Comparison of ENCODE assay signal across 16 cellular contexts in genomic region chr2:199092419-199092818, GRCh38.
DNase-seq lines count a peak whose midpoint lies in the region; ATAC-seq and TF ChIP-seq lines count a peak whose summit lies in the region.
"Had no signal": no experiment of that assay in that cellular context is flagged by ENCODE, and none has a peak within 500 bp of the region (broad histone marks: within the 10 kb centered on the region; RNA-seq: fewer than 3 reads in every experiment).

No MANE protein-coding gene starts in this region.

- H3K9me1 ChIP-seq in IMR-90 (ENCODE audit: insufficient read depth, low read length): no peaks in the 10 kb centered on the region

- POLR2A ChIA-PET in IMR-90 (lab: Charles Lee; ENCODE audit: unreplicated experiment) (no interaction called here), WTC11 (lab: Charles Lee) (no interaction called here)

- no peak overlapping the region for H3K18ac ChIP-seq in IMR-90 (ENCODE audit: low read depth, low read length)

- no peak overlapping the region for H3K4me3 ChIP-seq in IMR-90 (ENCODE audit: insufficient read depth, low read depth, low read length)
- no peak overlapping the region for H3K4me3 ChIP-seq in lower lobe of right lung

- H2AK5ac ChIP-seq in IMR-90 (ENCODE audit: low read depth, low read length): no peak overlapping the region

- no peak overlapping the region for H3K27ac Mint-ChIP-seq in WTC11
- H3K27ac Mint-ChIP-seq in stimulated activated memory B cell treated with anti-CD40 and anti-IgM and Interleukin-4, amounts not matched to agents 10 μg/mL and 1 μg/mL and 100 μg/mL, for 72 hours: no peak overlapping the region
- H3K27ac Mint-ChIP-seq: B cell; CD4-positive, alpha-beta T cell had no signal

- H4K5ac ChIP-seq in IMR-90 (ENCODE audit: low read depth, low read length): no peak overlapping the region

- in situ Hi-C loops in IMR-90 (cut with MboI; ENCODE audit: low sequenced_read_pairs): no loop called here

- no peak overlapping the region for H2BK15ac ChIP-seq in IMR-90 (ENCODE audit: low read depth, low read length)

- H3K36me3 ChIP-seq in IMR-90 (ENCODE audit: control insufficient read depth, insufficient read depth, low read length): no peaks in the 10 kb centered on the region
- H3K36me3 ChIP-seq in lower lobe of right lung: no peaks in the 10 kb centered on the region

- no peaks in the 10 kb centered on the region for H3K79me1 ChIP-seq in IMR-90 (ENCODE audit: low read depth in 1 of 2, low read length in 2 of 2)

- H3K27me3 Mint-ChIP-seq in WTC11 (ENCODE audit: low read depth): no peaks in the 10 kb centered on the region
- no peaks in the 10 kb centered on the region for H3K27me3 Mint-ChIP-seq in stimulated activated memory B cell treated with anti-CD40 and anti-IgM and Interleukin-4, amounts not matched to agents 10 μg/mL and 1 μg/mL and 100 μg/mL, for 72 hours
- H3K27me3 Mint-ChIP-seq: B cell; CD4-positive, alpha-beta T cell had no signal

- H3K23ac ChIP-seq in IMR-90 (ENCODE audit: low read depth, low read length): no peak overlapping the region

- no peak overlapping the region for H3K9ac ChIP-seq in IMR-90 (ENCODE audit: low read depth, low read length)

- no peak for DNase-seq in IMR-90
- DNase-seq in WTC11 (ENCODE audit: low spot score): no peak
- peak; percentile 44 for DNase-seq in lower lobe of right lung
- no peak for DNase-seq in COLO668 (lab: John Stamatoyannopoulos, UW; ENCODE audit: unreplicated experiment)
- no peak for DNase-seq in NCI-H1092 treated with DMSO at 0.1 percent for 48 hours (lab: John Stamatoyannopoulos, UW)
- DNase-seq: C1 segment of cervical spinal cord; CD4-positive, alpha-beta T cell; DMS153; DMS79 treated with DMSO at 0.1 percent for 48 hours; EL had no signal

- no peaks in the 10 kb centered on the region for H3K9me3 ChIP-seq in IMR-90 (ENCODE audit: control insufficient read depth, insufficient read depth, low read length)
- H3K9me3 ChIP-seq in lower lobe of right lung: no peaks in the 10 kb centered on the region

- no peak overlapping the region for H4K91ac ChIP-seq in IMR-90 (ENCODE audit: insufficient read depth, low read depth, low read length)

- H3K27me3 ChIP-seq in IMR-90 (ENCODE audit: control insufficient read depth, insufficient read depth, low read length) (no peaks in the 10 kb centered on the region), lower lobe of right lung (ENCODE audit: low read depth) (no peaks in the 10 kb centered on the region)

- CTCF ChIA-PET in IMR-90 (lab: Yijun Ruan, JAX) (interaction anchor here (1.0 kb wide), 1 partner anchor 15 kb away, joined by 3 read pairs; no protein-coding TSS in a partner anchor), WTC11 (lab: Charles Lee) (interaction anchor here (1.0 kb wide), 1 partner anchor 396 kb away, joined by 3 read pairs; no protein-coding TSS in a partner anchor)

- no peaks in the 10 kb centered on the region for H3K36me3 Mint-ChIP-seq in WTC11
- no peaks in the 10 kb centered on the region for H3K36me3 Mint-ChIP-seq in stimulated activated memory B cell treated with anti-CD40 and anti-IgM and Interleukin-4, amounts not matched to agents 10 μg/mL and 1 μg/mL and 100 μg/mL, for 72 hours

- H2AK9ac ChIP-seq in IMR-90 (replicated peaks; ENCODE audit: low read depth, low read length, poor library complexity): peak overlapping the region; percentile 40

- TF ChIP-seq CTCF in IMR-90 (conservative IDR thresholded peaks at IDR 0.05; ENCODE audit: low read depth, low read length) (no peak), WTC11 (IDR thresholded peaks at IDR 0.05) (no peak), lower lobe of right lung (IDR thresholded peaks at IDR 0.05) (no peak)

- no peak overlapping the region for H3K4me3 Mint-ChIP-seq in WTC11
- no peak overlapping the region for H3K4me3 Mint-ChIP-seq in stimulated activated memory B cell treated with anti-CD40 and anti-IgM and Interleukin-4, amounts not matched to agents 10 μg/mL and 1 μg/mL and 100 μg/mL, for 72 hours
- H3K4me3 Mint-ChIP-seq: B cell; CD4-positive, alpha-beta T cell had no signal

- intact Hi-C loops in IMR-90 (cut with micrococcal nuclease): no loop called here
- intact Hi-C loops in lower lobe of right lung (cut with DNase I): no loop called here

- H3K9me3 Mint-ChIP-seq in WTC11: 0 out of 2 replicates have a peak, but pooled peaks cover 2% of the 10 kb centered on the region
- H3K9me3 Mint-ChIP-seq in stimulated activated memory B cell treated with anti-CD40 and anti-IgM and Interleukin-4, amounts not matched to agents 10 μg/mL and 1 μg/mL and 100 μg/mL, for 72 hours: no peaks in the 10 kb centered on the region
- H3K9me3 Mint-ChIP-seq: CD4-positive, alpha-beta T cell had no signal

- H3K27ac ChIP-seq in IMR-90 (ENCODE audit: insufficient read depth, low read length): no peak overlapping the region
- H3K27ac ChIP-seq in lower lobe of right lung: no peak overlapping the region

- no peak for TF ChIP-seq RAD21 in IMR-90 (IDR thresholded peaks at IDR 0.05; ENCODE audit: low read length)

- no peak for TF ChIP-seq POLR2A in IMR-90 (IDR thresholded peaks at IDR 0.05; ENCODE audit: low read depth, low read length)

- no peak overlapping the region for H2AFZ ChIP-seq in IMR-90 (replicated peaks; ENCODE audit: low read length, poor library complexity)

- no peak overlapping the region for H2BK5ac ChIP-seq in IMR-90 (ENCODE audit: low read depth, low read length, poor library complexity, severe bottlenecking)

- no peak overlapping the region for H3K56ac ChIP-seq in IMR-90 (ENCODE audit: extremely low read depth, insufficient read depth, low read length)

- H3K4me1 Mint-ChIP-seq in WTC11: peaks cover 16% of the 10 kb centered on the region
- no peaks in the 10 kb centered on the region for H3K4me1 Mint-ChIP-seq in stimulated activated memory B cell treated with anti-CD40 and anti-IgM and Interleukin-4, amounts not matched to agents 10 μg/mL and 1 μg/mL and 100 μg/mL, for 72 hours
- H3K4me1 Mint-ChIP-seq: B cell had no signal

- H3K4me2 ChIP-seq in IMR-90 (ENCODE audit: low read depth, low read length): no peak overlapping the region

- H3K4me1 ChIP-seq in IMR-90 (ENCODE audit: control insufficient read depth, insufficient read depth, low read length) (no peaks in the 10 kb centered on the region), lower lobe of right lung (no peaks in the 10 kb centered on the region)

- H3K4ac ChIP-seq in IMR-90 (ENCODE audit: low read depth, low read length): no peak overlapping the region

- H2BK120ac ChIP-seq in IMR-90 (ENCODE audit: low read depth, low read length): no peak overlapping the region

- H2BK20ac ChIP-seq in IMR-90 (ENCODE audit: low read depth, low read length): no peak overlapping the region

- 80% methylated on average over 1 of the region's 2 CpGs; no CpG with 5 or more reads in 1 of the 2 experiments for WGBS in IMR-90 (ENCODE audit: extremely low coverage in 2 of 2, insufficient read length in 1 of 2), 2 experiments

- H4K8ac ChIP-seq in IMR-90 (ENCODE audit: low read depth in 2 of 2, low read length in 2 of 2): no peak overlapping the region

- no TSS peak for BruUV-seq in IMR-90 (replicated peaks; lab: Mats Ljungman, UMichigan)

- no peak overlapping the region for H3K14ac ChIP-seq in IMR-90 (replicated peaks; ENCODE audit: low read depth, low read length)

- no peaks in the 10 kb centered on the region for H4K20me1 ChIP-seq in IMR-90 (ENCODE audit: insufficient read depth, low read length)

- ATAC-seq in IMR-90 (ENCODE audit: low read depth) (no peak), WTC11 (peak; percentile 34), lower lobe of right lung (peak; percentile 43 to 62), SK-N-SH treated with all-trans-retinoic acid at 6 μM for 48 hours (no peak), GM21723 (IDR thresholded peaks at IDR 0.05; ENCODE audit: unreplicated experiment) (no peak)
- peak; percentile 31 for ATAC-seq in stimulated activated memory B cell treated with anti-CD40 and anti-IgM and Interleukin-4, amounts not matched to agents 10 μg/mL and 1 μg/mL and 100 μg/mL, for 72 hours
- ATAC-seq: HCT116, HepG2 had no signal

- dilution Hi-C loops in IMR-90 (cut with HindIII; ENCODE audit: low sequenced_read_pairs, unreplicated experiment): no loop called here

TF ChIP-seq in IMR-90, 13 proteins besides CTCF, POLR2A, EP300 and RAD21 (continues in another document):
- TF ChIP-seq RFX5 (IDR thresholded peaks at IDR 0.05; ENCODE audit: low read depth, low read length) (no peak), BHLHE40 (IDR thresholded peaks at IDR 0.05; ENCODE audit: low read depth, low read length) (no peak), SMC3 (IDR thresholded peaks at IDR 0.05; ENCODE audit: low read depth, low read length) (no peak), MAFK (IDR thresholded peaks at IDR 0.05; ENCODE audit: low read depth, low read length) (no peak), NFE2L2 (IDR thresholded peaks at IDR 0.05; ENCODE audit: low read depth, low read length) (no peak), CHD1 (IDR thresholded peaks at IDR 0.05; ENCODE audit: low read depth, low read length) (no peak), FOS (IDR thresholded peaks at IDR 0.05; ENCODE audit: low read depth, low read length) (no peak), CEBPB (IDR thresholded peaks at IDR 0.05; ENCODE audit: low read depth, low read length) (no peak)

TF ChIP-seq in WTC11, 78 proteins besides CTCF, POLR2A, EP300 and RAD21 (continues in another document):
- TF ChIP-seq ZNF263 (CRISPR knock-in tag; IDR thresholded peaks at IDR 0.05; ENCODE audit: low read depth): no peak
- TF ChIP-seq, protein P1, sequence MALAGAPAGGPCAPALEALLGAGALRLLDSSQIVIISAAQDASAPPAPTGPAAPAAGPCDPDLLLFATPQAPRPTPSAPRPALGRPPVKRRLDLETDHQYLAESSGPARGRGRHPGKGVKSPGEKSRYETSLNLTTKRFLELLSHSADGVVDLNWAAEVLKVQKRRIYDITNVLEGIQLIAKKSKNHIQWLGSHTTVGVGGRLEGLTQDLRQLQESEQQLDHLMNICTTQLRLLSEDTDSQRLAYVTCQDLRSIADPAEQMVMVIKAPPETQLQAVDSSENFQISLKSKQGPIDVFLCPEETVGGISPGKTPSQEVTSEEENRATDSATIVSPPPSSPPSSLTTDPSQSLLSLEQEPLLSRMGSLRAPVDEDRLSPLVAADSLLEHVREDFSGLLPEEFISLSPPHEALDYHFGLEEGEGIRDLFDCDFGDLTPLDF (CRISPR knock-in tag; IDR thresholded peaks at IDR 0.05): no peak
- TF ChIP-seq SMAD4 (CRISPR knock-in tag; IDR thresholded peaks at IDR 0.05): no peak

TF ChIP-seq in SK-N-SH treated with all-trans-retinoic acid at 6 μM for 48 hours, 23 proteins besides CTCF, POLR2A, EP300 and RAD21 (continues in another document):
- TF ChIP-seq RARB (CRISPR knock-in tag; IDR thresholded peaks at IDR 0.05): no peak
- TF ChIP-seq SNAI2 (CRISPR knock-in tag; IDR thresholded peaks at IDR 0.05): no peak
- TF ChIP-seq CSDC2 (CRISPR knock-in tag; IDR thresholded peaks at IDR 0.05): no peak

Comparison
In these comparisons a context has a peak if more than half of its experiments do, and no peak if none do; other contexts are left out.
1. ATAC-seq: peak in WTC11 (single experiment), lower lobe of right lung (2 of 2) and stimulated activated memory B cell treated with anti-CD40 and anti-IgM and Interleukin-4, amounts not matched to agents 10 μg/mL and 1 μg/mL and 100 μg/mL, for 72 hours (single experiment); none in IMR-90 (single experiment), SK-N-SH treated with all-trans-retinoic acid at 6 μM for 48 hours (single experiment) and GM21723 (single experiment).